In genomic region chr16:89624775-89625761, GRCh38 we compare ENCODE assay signal across 1 cellular context.
TF ChIP-seq lines count a peak whose summit lies in the region.

No MANE protein-coding gene starts in this region.

TF ChIP-seq in K562, 482 proteins besides CTCF, POLR2A, EP300 and RAD21:
- TF ChIP-seq EZH2 (IDR thresholded peaks at IDR 0.05; ENCODE audit: borderline replicate concordance, low read depth, low read length) = 0 out of 2 replicates have a peak, but pooled peaks have one; percentile 64
- no peak for TF ChIP-seq SMARCE1 (IDR thresholded peaks at IDR 0.05)
- 0 out of 2 replicates have a peak, but pooled peaks have one; percentile 5 for TF ChIP-seq USF2 (CRISPR knock-in tag; IDR thresholded peaks at IDR 0.05)
